Comparison of ENCODE assay signal across 24 cellular contexts in genomic region chr13:20401586-20401957, GRCh38.
DNase-seq lines count a peak whose midpoint lies in the region; ATAC-seq and TF ChIP-seq lines count a peak whose summit lies in the region.
"Had no signal": no experiment of that assay in that cellular context is flagged by ENCODE, and none has a peak within 500 bp of the region (broad histone marks: within the 10 kb centered on the region; RNA-seq: fewer than 3 reads in every experiment).

No MANE protein-coding gene starts in this region.

- TF ChIP-seq CTCF in RWPE2 (IDR thresholded peaks at IDR 0.05; ENCODE audit: poor library complexity, severe bottlenecking): no peak
- TF ChIP-seq CTCF in type B pancreatic cell (conservative IDR thresholded peaks at IDR 0.05): no peak

- H3K27ac Mint-ChIP-seq in type B pancreatic cell: peak overlapping the region; percentile 11
- H3K27ac Mint-ChIP-seq: activated CD8-positive, alpha-beta memory T cell treated with anti-CD3 and anti-CD28 coated beads, Interleukin-2, amount 10 ng/mL, durations not matched to agents 7 days and 5 days; activated naive CD4-positive, alpha-beta T cell treated with anti-CD3 and anti-CD28 coated beads for 36 hours; IgD-negative memory B cell; neural progenitor cell had no signal

- ATAC-seq in RWPE2 (ENCODE audit: low read depth) (no peak), HG03139 (IDR thresholded peaks at IDR 0.05; ENCODE audit: unreplicated experiment) (no peak)
- ATAC-seq: activated CD8-positive, alpha-beta memory T cell treated with anti-CD3 and anti-CD28 coated beads, Interleukin-2, amount 10 ng/mL, durations not matched to agents 7 days and 5 days; right cardiac atrium; stimulated activated naive CD8-positive, alpha-beta T cell treated with anti-CD3 and anti-CD28 coated beads, Interleukin-15, amount 100 ng/mL, for 72 hours had no signal

- H3K4me1 ChIP-seq in RWPE2 (ENCODE audit: insufficient read depth, poor library complexity, severe bottlenecking): peaks cover 35% of the 10 kb centered on the region
- H3K4me1 ChIP-seq in mesodermal cell (ENCODE audit: control insufficient read depth, insufficient read depth, low read length, poor library complexity, severe bottlenecking): peaks cover 35% of the 10 kb centered on the region
- H3K4me1 ChIP-seq: Caco-2, neural progenitor cell, Peyer's patch had no signal

- H3K27me3 Mint-ChIP-seq in type B pancreatic cell: peaks cover 3% of the 10 kb centered on the region
- H3K27me3 Mint-ChIP-seq: activated CD8-positive, alpha-beta memory T cell treated with anti-CD3 and anti-CD28 coated beads, Interleukin-2, amount 10 ng/mL, durations not matched to agents 7 days and 5 days; brain; IgD-negative memory B cell had no signal

- no peak for DNase-seq in RWPE2 (ENCODE audit: low spot score)
- no peak for DNase-seq in epithelial cell of prostate (ENCODE audit: low read depth, low spot score)
- DNase-seq in type B pancreatic cell (ENCODE audit: extremely low spot score, unreplicated experiment): peak; percentile 27
- no peak for DNase-seq in iPS-NIHi11 (ENCODE audit: low spot score)
- DNase-seq in GDM1 (lab: John Stamatoyannopoulos, UW): no peak
- DNase-seq: activated CD4-positive, alpha-beta T cell treated with anti-CD3 and anti-CD28 coated beads for 4 hours; activated CD8-positive, alpha-beta memory T cell treated with anti-CD3 and anti-CD28 coated beads, Interleukin-2, amount 10 ng/mL, durations not matched to agents 7 days and 5 days; activated naive CD4-positive, alpha-beta T cell treated with anti-CD3 and anti-CD28 coated beads for 36 hours; Caco-2; NCI-H1436; NCI-H748 treated with DMSO at 0.1 percent for 48 hours; Peyer's patch; right cardiac atrium; SIG-M5; stimulated activated CD8-positive, alpha-beta memory T cell treated with anti-CD3 and anti-CD28 coated beads, Interleukin-4, amount 100 ng/mL, for 48 hours; stimulated activated naive CD8-positive, alpha-beta T cell treated with anti-CD3 and anti-CD28 coated beads, Interleukin-15, amount 100 ng/mL, for 72 hours; T1000 had no signal

- H3K9me3 Mint-ChIP-seq in type B pancreatic cell: peaks cover 4% of the 10 kb centered on the region
- H3K9me3 Mint-ChIP-seq: activated naive CD4-positive, alpha-beta T cell treated with anti-CD3 and anti-CD28 coated beads for 36 hours; brain; IgD-negative memory B cell had no signal

- 87 to 96% methylated on average over 6 of the region's 6 CpGs for WGBS in mesodermal cell (ENCODE audit: insufficient coverage in 2 of 2), 2 experiments

- no peak overlapping the region for H3K4me3 Mint-ChIP-seq in type B pancreatic cell
- H3K4me3 Mint-ChIP-seq: activated CD8-positive, alpha-beta memory T cell treated with anti-CD3 and anti-CD28 coated beads, Interleukin-2, amount 10 ng/mL, durations not matched to agents 7 days and 5 days; activated naive CD4-positive, alpha-beta T cell treated with anti-CD3 and anti-CD28 coated beads for 36 hours; brain; IgD-negative memory B cell; neural progenitor cell; stimulated activated naive CD8-positive, alpha-beta T cell treated with anti-CD3 and anti-CD28 coated beads, Interleukin-15, amount 100 ng/mL, for 72 hours had no signal

- H3K27ac ChIP-seq in RWPE2 (ENCODE audit: poor library complexity, severe bottlenecking) (peak overlapping the region; percentile 78), epithelial cell of prostate (peak overlapping the region; percentile 90), mesodermal cell (ENCODE audit: low read depth, low read length, severe bottlenecking) (peak overlapping the region; percentile 49)
- H3K27ac ChIP-seq: BLaER1 treated with 17β-estradiol and CSF1 and Interleukin-3, amounts not matched to agents 10 nM and 100 nM; neural progenitor cell; Peyer's patch; VCaP had no signal

- no peaks in the 10 kb centered on the region for H3K4me1 Mint-ChIP-seq in type B pancreatic cell (ENCODE audit: unreplicated experiment)
- H3K4me1 Mint-ChIP-seq: brain, IgD-negative memory B cell had no signal

- H3K36me3 Mint-ChIP-seq in type B pancreatic cell: no peaks in the 10 kb centered on the region
- H3K36me3 Mint-ChIP-seq: neural progenitor cell had no signal

- H3K27me3 ChIP-seq in RWPE2 (ENCODE audit: insufficient read depth, poor library complexity, severe bottlenecking): no peaks in the 10 kb centered on the region
- H3K27me3 ChIP-seq: BLaER1 treated with 17β-estradiol and CSF1 and Interleukin-3, amounts not matched to agents 10 nM and 100 nM; neural progenitor cell; Peyer's patch had no signal

- H3K4me3 ChIP-seq in RWPE2 (ENCODE audit: severe bottlenecking): no peak overlapping the region
- H3K4me3 ChIP-seq in mesodermal cell (ENCODE audit: extremely low read depth, insufficient read depth, low read length, poor library complexity, severe bottlenecking): no peak overlapping the region
- H3K4me3 ChIP-seq: BLaER1 treated with 17β-estradiol and CSF1 and Interleukin-3, amounts not matched to agents 10 nM and 100 nM; neural progenitor cell; Peyer's patch had no signal

- no peaks in the 10 kb centered on the region for H3K9me3 ChIP-seq in RWPE2 (ENCODE audit: severe bottlenecking)
- no peaks in the 10 kb centered on the region for H3K9me3 ChIP-seq in mesodermal cell (ENCODE audit: control insufficient read depth, low read length)
- H3K9me3 ChIP-seq: BLaER1 treated with 17β-estradiol and CSF1 and Interleukin-3, amounts not matched to agents 10 nM and 100 nM; Caco-2; Peyer's patch had no signal

- no peaks in the 10 kb centered on the region for H3K36me3 ChIP-seq in RWPE2 (ENCODE audit: low read depth)
- no peaks in the 10 kb centered on the region for H3K36me3 ChIP-seq in mesodermal cell (ENCODE audit: control insufficient read depth, insufficient read depth, low read length)
- H3K36me3 ChIP-seq: neural progenitor cell had no signal
